12 cellular contexts compared by ENCODE assay signal in the genomic region with DNA sequence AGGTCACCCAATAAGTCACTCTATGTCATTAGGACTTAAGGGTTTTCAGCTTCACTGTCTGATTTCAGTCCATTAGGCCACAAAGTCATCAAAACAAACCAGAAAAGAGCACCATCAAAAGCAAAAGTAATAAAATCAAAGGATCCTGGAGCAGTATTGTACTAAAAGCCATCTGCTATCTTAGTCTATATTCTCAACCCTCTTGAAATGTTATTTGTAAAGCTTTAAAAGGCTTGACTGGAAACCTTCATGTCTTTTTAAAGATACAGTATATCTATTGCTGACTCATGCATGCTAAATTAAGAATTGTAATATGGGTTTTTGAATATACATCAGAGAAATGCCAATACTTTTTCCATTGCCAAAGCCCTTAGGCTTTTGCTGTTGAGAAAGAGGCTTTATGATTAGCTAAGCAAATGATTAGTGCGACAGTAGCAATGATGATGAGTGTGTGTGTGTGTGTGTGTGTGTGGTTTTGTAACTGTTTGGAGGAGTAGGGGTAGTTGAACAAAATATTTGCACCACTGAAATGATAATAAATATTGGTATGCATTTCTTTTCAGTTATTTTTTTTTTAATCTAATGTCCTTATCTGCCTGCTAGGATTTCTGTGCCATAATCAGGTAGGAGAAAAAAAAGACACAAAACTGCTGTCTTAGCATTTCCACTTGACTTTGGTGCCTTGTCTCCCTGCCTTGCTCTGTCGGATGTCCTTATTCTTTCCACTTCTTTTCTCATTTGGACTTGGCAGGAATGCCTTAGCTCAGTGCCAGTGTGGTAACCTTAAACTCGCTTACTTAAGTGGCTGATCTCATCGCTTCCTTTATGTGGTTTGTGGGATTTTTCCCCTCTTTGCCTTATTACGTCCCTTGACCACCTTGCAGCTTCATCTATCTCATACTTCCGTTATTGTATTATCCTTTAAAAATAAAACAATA.
A peak's percentile ranks its signal among the peaks of the same experiment; 100 is the strongest.
DNase-seq lines count a peak whose midpoint lies in the region; ATAC-seq, FAIRE-seq and TF ChIP-seq lines count a peak whose summit lies in the region.
"Had no signal": no experiment of that assay in that cellular context is flagged by ENCODE, and none has a peak within 500 bp of the region (broad histone marks: within the 10 kb centered on the region; RNA-seq: fewer than 3 reads in every experiment).

No MANE protein-coding gene starts in this region.

- DNase-seq in Caki2 (ENCODE audit: low read depth) (peak; percentile 21), NCI-H1048 (lab: John Stamatoyannopoulos, UW) (peak; percentile 32), astrocyte (ENCODE audit: low read depth) (peak; percentile 98), medulla oblongata (ENCODE audit: extremely low spot score) (peak; percentile 42), NOMO-1 treated with dmso at 0.1 percent for 144 hours (lab: John Stamatoyannopoulos, UW; ENCODE audit: unreplicated experiment) (no peak), GM12892 (ENCODE audit: insufficient read length) (no peak)
- DNase-seq: activated effector memory CD4-positive, alpha-beta T cell treated with Interleukin-2 at 50 U/mL for 16 hours; immature natural killer cell; ovary had no signal

- peaks cover 28% of the 10 kb centered on the region for H3K4me1 ChIP-seq in astrocyte (ENCODE audit: insufficient read depth, low read length)

- in situ Hi-C loops in Caki2 (cut with HindIII; ENCODE audit: low pct_unique_long_range_greater_than_20kb, low sequenced_read_pairs), result no loop called here

- no peak overlapping the region for H2AFZ ChIP-seq in astrocyte (ENCODE audit: low read depth, low read length)

- no peaks in the 10 kb centered on the region for H3K36me3 ChIP-seq in astrocyte (ENCODE audit: insufficient read depth, low read length)
- H3K36me3 ChIP-seq: ovary had no signal

- no peaks in the 10 kb centered on the region for H3K27me3 Mint-ChIP-seq in astrocyte (ENCODE audit: low read depth, unreplicated experiment)

- peaks cover 48% of the 10 kb centered on the region for H3K4me1 Mint-ChIP-seq in astrocyte (ENCODE audit: low read depth, unreplicated experiment)
- H3K4me1 Mint-ChIP-seq: immature natural killer cell had no signal

- no peaks in the 10 kb centered on the region for H4K20me1 ChIP-seq in astrocyte (ENCODE audit: insufficient read depth, low read length)

- H3K27ac ChIP-seq in astrocyte (ENCODE audit: low read depth, low read length), result no peak overlapping the region
- H3K27ac ChIP-seq: ovary had no signal

- H3K4me3 Mint-ChIP-seq in astrocyte (ENCODE audit: unreplicated experiment), result no peak overlapping the region
- H3K4me3 Mint-ChIP-seq: immature natural killer cell, WTC11 had no signal

- no peaks in the 10 kb centered on the region for H3K27me3 ChIP-seq in astrocyte (ENCODE audit: insufficient read depth, low read length)
- H3K27me3 ChIP-seq: ovary had no signal

- peak overlapping the region; percentile 55 for H3K27ac Mint-ChIP-seq in astrocyte (ENCODE audit: unreplicated experiment)
- H3K27ac Mint-ChIP-seq: immature natural killer cell, WTC11 had no signal

- no peak overlapping the region for H3K9ac ChIP-seq in astrocyte (ENCODE audit: low read length)

- FAIRE-seq in astrocyte (lab: Jason Lieb, UNC), result no peak
- FAIRE-seq in GM12892 (lab: Jason Lieb, UNC), result no peak

- no peaks in the 10 kb centered on the region for H3K9me3 Mint-ChIP-seq in astrocyte (ENCODE audit: unreplicated experiment)
- H3K9me3 Mint-ChIP-seq: WTC11 had no signal

- no peak for TF ChIP-seq CTCF in astrocyte (IDR thresholded peaks at IDR 0.05; ENCODE audit: insufficient read depth, low read depth, low read length)

- ATAC-seq in GM21576 (IDR thresholded peaks at IDR 0.05; ENCODE audit: unreplicated experiment) (no peak), GM21529 (IDR thresholded peaks at IDR 0.05; ENCODE audit: unreplicated experiment) (no peak)
- ATAC-seq: WTC11 had no signal

- peak overlapping the region; percentile 58 for H3K4me2 ChIP-seq in astrocyte (ENCODE audit: low read length)

- no peak for TF ChIP-seq POLR2A in GM12892 (IDR thresholded peaks at IDR 0.05; ENCODE audit: low read depth, low read length)

- no peaks in the 10 kb centered on the region for H3K36me3 Mint-ChIP-seq in astrocyte (ENCODE audit: low read depth, unreplicated experiment)
- H3K36me3 Mint-ChIP-seq: immature natural killer cell, WTC11 had no signal

- no peak overlapping the region for H3K4me3 ChIP-seq in astrocyte (ENCODE audit: insufficient read depth, low read depth, low read length)
- H3K4me3 ChIP-seq: ovary had no signal

- no peaks in the 10 kb centered on the region for H3K79me2 ChIP-seq in astrocyte (ENCODE audit: insufficient read depth, low read length)

- H3K9me3 ChIP-seq in astrocyte (ENCODE audit: insufficient read depth, low read depth, low read length), result no peaks in the 10 kb centered on the region
- H3K9me3 ChIP-seq: ovary had no signal

Comparison
In these comparisons a context has a peak if more than half of its experiments do, and no peak if none do; other contexts are left out.
1. DNase-seq: peak in Caki2 (single experiment), NCI-H1048 (single experiment), astrocyte (single experiment) and medulla oblongata (single experiment); none in NOMO-1 treated with dmso at 0.1 percent for 144 hours (single experiment) and GM12892 (single experiment).